In genomic region chr6:25945175-25945574, GRCh38 we compare ENCODE assay signal across 10 cellular contexts. TPM values are rescaled to one million over a fixed set of nuclear protein-coding genes. Genes with fewer than 3 reads are reported as not detected.
DNase-seq lines count a peak whose midpoint lies in the region; ATAC-seq and TF ChIP-seq lines count a peak whose summit lies in the region.
"Had no signal": no experiment of that assay in that cellular context is flagged by ENCODE, and none has a peak within 500 bp of the region (broad histone marks: within the 10 kb centered on the region; RNA-seq: fewer than 3 reads in every experiment).

No MANE protein-coding gene starts in this region.

- H3K4me1 Mint-ChIP-seq in T-helper 17 cell (peaks cover 14% of the 10 kb centered on the region), GM23338 (no peaks in the 10 kb centered on the region)

- H3K27me3 ChIP-seq in gastroesophageal sphincter (no peaks in the 10 kb centered on the region), GM23338 (ENCODE audit: insufficient read depth) (no peaks in the 10 kb centered on the region), thyroid gland (no peaks in the 10 kb centered on the region)

- no peaks in the 10 kb centered on the region for H3K9me3 ChIP-seq in T-helper 17 cell (ENCODE audit: control insufficient read depth, low read length, poor library complexity, severe bottlenecking)
- H3K9me3 ChIP-seq in gastroesophageal sphincter = no peaks in the 10 kb centered on the region
- H3K9me3 ChIP-seq in thyroid gland = no peaks in the 10 kb centered on the region

- H3K36me3 Mint-ChIP-seq in T-helper 17 cell (ENCODE audit: low read depth) = no peaks in the 10 kb centered on the region
- H3K36me3 Mint-ChIP-seq in GM23338 (ENCODE audit: low read depth) = peaks cover 9% of the 10 kb centered on the region; the same call in 2 of the 3 replicates

- H3K4me3 Mint-ChIP-seq in T-helper 17 cell (no peak overlapping the region), GM23338 (no peak overlapping the region)

- H3K9me2 ChIP-seq in GM23338 (ENCODE audit: insufficient read depth) = peaks cover 5% of the 10 kb centered on the region; the same call in 1 of the 2 replicates

- no peak overlapping the region for H2AFZ ChIP-seq in GM23338

- ATAC-seq in GM18499 (IDR thresholded peaks at IDR 0.05; ENCODE audit: insufficient read depth, unreplicated experiment) = peak; percentile 87
- peak; percentile 87 for ATAC-seq in GM19372 (IDR thresholded peaks at IDR 0.05; ENCODE audit: low read depth, unreplicated experiment)
- ATAC-seq in HG02885 (IDR thresholded peaks at IDR 0.05; ENCODE audit: poor library complexity, unreplicated experiment) = peak; percentile 92
- ATAC-seq in T-helper 17 cell = peak; percentile 66
- ATAC-seq in gastroesophageal sphincter = no peak
- ATAC-seq in GM23338 = no peak

- peaks cover 11% of the 10 kb centered on the region for H3K9me3 Mint-ChIP-seq in GM23338

- DNase-seq in T-helper 17 cell (no peak), HUDEP-2 (lab: John Stamatoyannopoulos, UW; ENCODE audit: unreplicated experiment in 76 of 76) (no peak), GM23338 (ENCODE audit: low spot score) (no peak), thyroid gland (no peak)
- DNase-seq: NCI-H69 had no signal

- no peaks in the 10 kb centered on the region for H3F3A ChIP-seq in GM23338 (replicated peaks; ENCODE audit: low read depth)

- TF ChIP-seq POLR2A in gastroesophageal sphincter (IDR thresholded peaks at IDR 0.05) (no peak), thyroid gland (IDR thresholded peaks at IDR 0.05) (no peak)

- H3K27ac Mint-ChIP-seq in T-helper 17 cell (no peak overlapping the region), GM23338 (no peak overlapping the region)

- intact Hi-C loops in thyroid gland (cut with DNase I) = no loop called here

- H3K4me3 ChIP-seq in gastroesophageal sphincter (no peak overlapping the region), GM23338 (no peak overlapping the region), thyroid gland (replicated peaks in 1 of 3) (no peak overlapping the region)

- H3K27ac ChIP-seq in gastroesophageal sphincter = no peak overlapping the region
- H3K27ac ChIP-seq in GM23338 (ENCODE audit: low read depth) = no peak overlapping the region
- no peak overlapping the region for H3K27ac ChIP-seq in thyroid gland

- no peak for TF ChIP-seq EP300 in gastroesophageal sphincter (IDR thresholded peaks at IDR 0.05)

- H3K36me3 ChIP-seq in gastroesophageal sphincter = no peaks in the 10 kb centered on the region
- no peaks in the 10 kb centered on the region; the same call in 1 of the 2 replicates for H3K36me3 ChIP-seq in GM23338 (ENCODE audit: insufficient read depth)
- H3K36me3 ChIP-seq in thyroid gland = no peaks in the 10 kb centered on the region

- no peak overlapping the region for H3K4me2 ChIP-seq in GM23338

- WGBS in gastroesophageal sphincter (ENCODE audit: low coverage in 1 of 2), 2 donors = 86% methylated on average over 2 of the region's 2 CpGs; no CpG with 5 or more reads in 1 of the 2 donors
- 77 to 90% methylated on average over 2 of the region's 2 CpGs for WGBS in thyroid gland, 2 donors

- H3K4me1 ChIP-seq in gastroesophageal sphincter = no peaks in the 10 kb centered on the region
- no peaks in the 10 kb centered on the region for H3K4me1 ChIP-seq in GM23338 (ENCODE audit: insufficient read depth)
- no peaks in the 10 kb centered on the region for H3K4me1 ChIP-seq in thyroid gland

- H3K27me3 Mint-ChIP-seq in T-helper 17 cell = no peaks in the 10 kb centered on the region
- H3K27me3 Mint-ChIP-seq in GM23338 (ENCODE audit: insufficient read depth, low read depth, poor library complexity) = no peaks in the 10 kb centered on the region

- TF ChIP-seq CTCF in gastroesophageal sphincter (IDR thresholded peaks at IDR 0.05) (no peak), GM23338 (conservative IDR thresholded peaks at IDR 0.05; ENCODE audit: low read depth in 2 of 2) (no peak), thyroid gland (IDR thresholded peaks at IDR 0.05) (no peak)

- H4K20me1 ChIP-seq in GM23338 (replicated peaks; ENCODE audit: insufficient read depth) = no peaks in the 10 kb centered on the region

- H3K79me2 ChIP-seq in GM23338 (replicated peaks; ENCODE audit: insufficient read depth) = no peaks in the 10 kb centered on the region

TF ChIP-seq in GM23338, 12 proteins besides CTCF, POLR2A, EP300 and RAD21:
- TF ChIP-seq ZNF114 (CRISPR knock-in tag; IDR thresholded peaks at IDR 0.05) = no peak
- TF ChIP-seq EZH2phosphoT487 (IDR thresholded peaks at IDR 0.05; ENCODE audit: unreplicated experiment) = no peak
- no peak for TF ChIP-seq ETS1 (IDR thresholded peaks at IDR 0.05)
- no peak for TF ChIP-seq EZH2 (IDR thresholded peaks at IDR 0.05; ENCODE audit: low read depth, unreplicated experiment)
- TF ChIP-seq NANOG (IDR thresholded peaks at IDR 0.05; ENCODE audit: borderline replicate concordance) = no peak
- TF ChIP-seq CREB1 (CRISPR knock-in tag; IDR thresholded peaks at IDR 0.05; ENCODE audit: low read depth) = no peak
- TF ChIP-seq STAT1 (IDR thresholded peaks at IDR 0.05; ENCODE audit: unreplicated experiment) = no peak

RNA-seq across cellular contexts. Expression of gene SLC17A2, which starts 14.7 kb away (rescaled TPM):
- total RNA-seq in T-helper 17 cell = not detected
- total RNA-seq in gastroesophageal sphincter = not detected
- not detected in 2 replicates for total RNA-seq in GM23338 (2014; rRNA removed; shearing (Covaris generic))
- polyA plus RNA-seq in GM23338 (2016; fragmentation: Nextera tagmentation; extraction: Ambion mirVana) = not detected in 2 replicates
- total RNA-seq in thyroid gland = not detected
- total RNA-seq: LHCN-M2 had no signal

RNA-seq across cellular contexts. Expression of gene TRIM38, which starts 17.4 kb away (rescaled TPM):
- 10 to 100 TPM; 17.5 to 19.9 TPM for total RNA-seq in T-helper 17 cell
- 10 to 100 TPM in 1 of 4 donors, 1 to 10 TPM in 3; 6.1 to 10.4 (median 8.2) TPM for total RNA-seq in gastroesophageal sphincter
- total RNA-seq in GM23338 (2014; rRNA removed; shearing (Covaris generic)) = 0.58 and 0.66 TPM in 2 replicates
- 0.57 and 0.82 TPM in 2 replicates for polyA plus RNA-seq in GM23338 (2016; fragmentation: Nextera tagmentation; extraction: Ambion mirVana)
- total RNA-seq in thyroid gland = 10 to 100 TPM; 11.5 to 14.0 (median 12.4) TPM

Comparison
In these comparisons a context has a peak if more than half of its experiments do, and no peak if none do; other contexts are left out.
1. ATAC-seq: peak in GM18499 (single experiment), GM19372 (single experiment), HG02885 (single experiment) and T-helper 17 cell (single experiment); none in gastroesophageal sphincter (single experiment) and GM23338 (single experiment).